ENCODE assay signal across 1 cellular context in the genomic region with DNA sequence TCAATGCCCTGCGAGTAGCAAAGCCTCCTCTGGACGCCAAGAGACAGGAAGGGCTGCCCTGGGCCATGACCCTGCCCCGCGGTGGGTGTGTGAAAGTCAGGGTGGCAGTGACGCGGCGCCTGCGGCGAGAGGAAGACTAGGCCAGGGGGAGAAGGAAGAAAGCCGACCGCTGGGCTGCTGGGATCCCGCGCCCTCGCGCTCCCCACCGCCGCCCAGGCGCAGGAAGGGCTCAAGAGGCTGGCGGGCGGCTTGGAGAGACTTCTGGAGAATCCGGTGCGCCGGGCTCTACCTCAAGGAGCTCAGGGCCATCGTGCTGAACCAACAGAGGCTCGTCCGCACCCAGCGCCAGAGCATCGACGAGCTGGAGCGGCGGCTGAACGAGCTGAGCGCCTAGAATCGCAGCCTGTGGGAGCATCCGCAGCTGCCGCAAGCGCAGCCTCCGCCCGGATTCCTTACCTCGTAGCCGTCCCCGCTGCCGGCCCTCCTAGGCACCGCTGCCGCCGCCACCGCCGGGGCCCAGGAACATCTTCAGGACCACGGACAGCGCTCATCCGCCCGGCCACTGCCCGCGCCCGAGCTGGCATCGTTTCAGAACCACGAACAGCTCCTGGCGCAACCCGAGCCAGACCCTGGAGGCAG.
TF ChIP-seq lines count a peak whose summit lies in the region.

No MANE protein-coding gene starts in this region.

TF ChIP-seq in HepG2, 621 proteins besides CTCF, POLR2A, EP300 and RAD21 (continued from another document and continues in another):
- TF ChIP-seq, protein P1, sequence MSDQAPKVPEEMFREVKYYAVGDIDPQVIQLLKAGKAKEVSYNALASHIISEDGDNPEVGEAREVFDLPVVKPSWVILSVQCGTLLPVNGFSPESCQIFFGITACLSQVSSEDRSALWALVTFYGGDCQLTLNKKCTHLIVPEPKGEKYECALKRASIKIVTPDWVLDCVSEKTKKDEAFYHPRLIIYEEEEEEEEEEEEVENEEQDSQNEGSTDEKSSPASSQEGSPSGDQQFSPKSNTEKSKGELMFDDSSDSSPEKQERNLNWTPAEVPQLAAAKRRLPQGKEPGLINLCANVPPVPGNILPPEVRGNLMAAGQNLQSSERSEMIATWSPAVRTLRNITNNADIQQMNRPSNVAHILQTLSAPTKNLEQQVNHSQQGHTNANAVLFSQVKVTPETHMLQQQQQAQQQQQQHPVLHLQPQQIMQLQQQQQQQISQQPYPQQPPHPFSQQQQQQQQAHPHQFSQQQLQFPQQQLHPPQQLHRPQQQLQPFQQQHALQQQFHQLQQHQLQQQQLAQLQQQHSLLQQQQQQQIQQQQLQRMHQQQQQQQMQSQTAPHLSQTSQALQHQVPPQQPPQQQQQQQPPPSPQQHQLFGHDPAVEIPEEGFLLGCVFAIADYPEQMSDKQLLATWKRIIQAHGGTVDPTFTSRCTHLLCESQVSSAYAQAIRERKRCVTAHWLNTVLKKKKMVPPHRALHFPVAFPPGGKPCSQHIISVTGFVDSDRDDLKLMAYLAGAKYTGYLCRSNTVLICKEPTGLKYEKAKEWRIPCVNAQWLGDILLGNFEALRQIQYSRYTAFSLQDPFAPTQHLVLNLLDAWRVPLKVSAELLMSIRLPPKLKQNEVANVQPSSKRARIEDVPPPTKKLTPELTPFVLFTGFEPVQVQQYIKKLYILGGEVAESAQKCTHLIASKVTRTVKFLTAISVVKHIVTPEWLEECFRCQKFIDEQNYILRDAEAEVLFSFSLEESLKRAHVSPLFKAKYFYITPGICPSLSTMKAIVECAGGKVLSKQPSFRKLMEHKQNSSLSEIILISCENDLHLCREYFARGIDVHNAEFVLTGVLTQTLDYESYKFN (CRISPR knock-in tag; conservative IDR thresholded peaks at IDR 0.05): 0 out of 2 replicates have a peak, but pooled peaks have one; percentile 36
- no peak for TF ChIP-seq RBM22 (optimal IDR thresholded peaks at IDR 0.05; ENCODE audit: low read length)
- peak; percentile 97 for TF ChIP-seq DBP (CRISPR knock-in tag; IDR thresholded peaks at IDR 0.05; ENCODE audit: not compliant biosample characterization)
- no peak for TF ChIP-seq ATRX (CRISPR knock-in tag; IDR thresholded peaks at IDR 0.05; ENCODE audit: borderline replicate concordance)
- TF ChIP-seq ZNF841 (CRISPR knock-in tag; IDR thresholded peaks at IDR 0.05; ENCODE audit: borderline replicate concordance): peak; percentile 95; the same call in 1 of the 2 replicates
- TF ChIP-seq SIX4 (CRISPR knock-in tag; IDR thresholded peaks at IDR 0.05): peak; percentile 92
- TF ChIP-seq, protein P2, sequence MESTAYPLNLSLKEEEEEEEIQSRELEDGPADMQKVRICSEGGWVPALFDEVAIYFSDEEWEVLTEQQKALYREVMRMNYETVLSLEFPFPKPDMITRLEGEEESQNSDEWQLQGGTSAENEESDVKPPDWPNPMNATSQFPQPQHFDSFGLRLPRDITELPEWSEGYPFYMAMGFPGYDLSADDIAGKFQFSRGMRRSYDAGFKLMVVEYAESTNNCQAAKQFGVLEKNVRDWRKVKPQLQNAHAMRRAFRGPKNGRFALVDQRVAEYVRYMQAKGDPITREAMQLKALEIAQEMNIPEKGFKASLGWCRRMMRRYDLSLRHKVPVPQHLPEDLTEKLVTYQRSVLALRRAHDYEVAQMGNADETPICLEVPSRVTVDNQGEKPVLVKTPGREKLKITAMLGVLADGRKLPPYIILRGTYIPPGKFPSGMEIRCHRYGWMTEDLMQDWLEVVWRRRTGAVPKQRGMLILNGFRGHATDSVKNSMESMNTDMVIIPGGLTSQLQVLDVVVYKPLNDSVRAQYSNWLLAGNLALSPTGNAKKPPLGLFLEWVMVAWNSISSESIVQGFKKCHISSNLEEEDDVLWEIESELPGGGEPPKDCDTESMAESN (CRISPR knock-in tag; conservative IDR thresholded peaks at IDR 0.05): peak; percentile 91
- no peak for TF ChIP-seq GMEB1 (CRISPR knock-in tag; IDR thresholded peaks at IDR 0.05; ENCODE audit: borderline replicate concordance)
- peak; percentile 73; the same call in 1 of the 2 replicates for TF ChIP-seq ZNF350 (CRISPR knock-in tag; IDR thresholded peaks at IDR 0.05; ENCODE audit: borderline replicate concordance, low read depth)
- TF ChIP-seq, protein P3, sequence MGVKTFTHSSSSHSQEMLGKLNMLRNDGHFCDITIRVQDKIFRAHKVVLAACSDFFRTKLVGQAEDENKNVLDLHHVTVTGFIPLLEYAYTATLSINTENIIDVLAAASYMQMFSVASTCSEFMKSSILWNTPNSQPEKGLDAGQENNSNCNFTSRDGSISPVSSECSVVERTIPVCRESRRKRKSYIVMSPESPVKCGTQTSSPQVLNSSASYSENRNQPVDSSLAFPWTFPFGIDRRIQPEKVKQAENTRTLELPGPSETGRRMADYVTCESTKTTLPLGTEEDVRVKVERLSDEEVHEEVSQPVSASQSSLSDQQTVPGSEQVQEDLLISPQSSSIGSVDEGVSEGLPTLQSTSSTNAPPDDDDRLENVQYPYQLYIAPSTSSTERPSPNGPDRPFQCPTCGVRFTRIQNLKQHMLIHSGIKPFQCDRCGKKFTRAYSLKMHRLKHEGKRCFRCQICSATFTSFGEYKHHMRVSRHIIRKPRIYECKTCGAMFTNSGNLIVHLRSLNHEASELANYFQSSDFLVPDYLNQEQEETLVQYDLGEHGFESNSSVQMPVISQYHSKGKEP (CRISPR knock-in tag; IDR thresholded peaks at IDR 0.05): peak; percentile 99
- peak; percentile 90; the same call in 1 of the 2 replicates for TF ChIP-seq ZNF337 (CRISPR knock-in tag; IDR thresholded peaks at IDR 0.05; ENCODE audit: borderline replicate concordance, low read depth)
- TF ChIP-seq ZNF629 (CRISPR knock-in tag; conservative IDR thresholded peaks at IDR 0.05): peak; percentile 49
- TF ChIP-seq SPEN (CRISPR knock-in tag; IDR thresholded peaks at IDR 0.05; ENCODE audit: low read depth): peak; percentile 89; the same call in 1 of the 2 replicates
- TF ChIP-seq ZNF343 (CRISPR knock-in tag; IDR thresholded peaks at IDR 0.05): peak; percentile 66; the same call in 1 of the 2 replicates
- TF ChIP-seq MAFK (conservative IDR thresholded peaks at IDR 0.05 in 1 of 2, IDR thresholded peaks at IDR 0.05 in 1 of 2; ENCODE audit: low read length in 2 of 2): no peak
- TF ChIP-seq, protein P4, sequence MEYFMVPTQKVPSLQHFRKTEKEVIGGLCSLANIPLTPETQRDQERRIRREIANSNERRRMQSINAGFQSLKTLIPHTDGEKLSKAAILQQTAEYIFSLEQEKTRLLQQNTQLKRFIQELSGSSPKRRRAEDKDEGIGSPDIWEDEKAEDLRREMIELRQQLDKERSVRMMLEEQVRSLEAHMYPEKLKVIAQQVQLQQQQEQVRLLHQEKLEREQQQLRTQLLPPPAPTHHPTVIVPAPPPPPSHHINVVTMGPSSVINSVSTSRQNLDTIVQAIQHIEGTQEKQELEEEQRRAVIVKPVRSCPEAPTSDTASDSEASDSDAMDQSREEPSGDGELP (IDR thresholded peaks at IDR 0.05; ENCODE audit: borderline replicate concordance, low read depth): no peak
- TF ChIP-seq ZNF160 (CRISPR knock-in tag; IDR thresholded peaks at IDR 0.05): peak; percentile 97
- TF ChIP-seq ZNF746 (CRISPR knock-in tag; IDR thresholded peaks at IDR 0.05): peak; percentile 88
- no peak for TF ChIP-seq ZNF513 (CRISPR knock-in tag; conservative IDR thresholded peaks at IDR 0.05)
- TF ChIP-seq ZNF674 (CRISPR knock-in tag; IDR thresholded peaks at IDR 0.05; ENCODE audit: low read depth): 0 out of 2 replicates have a peak, but pooled peaks have one; percentile 90
- peak; percentile 36; the same call in 1 of the 2 replicates for TF ChIP-seq DMAP1 (CRISPR knock-in tag; IDR thresholded peaks at IDR 0.05)
- TF ChIP-seq KDM3A (CRISPR knock-in tag; IDR thresholded peaks at IDR 0.05; ENCODE audit: low read depth): peak; percentile 92; the same call in 1 of the 2 replicates
- 0 out of 2 replicates have a peak, but pooled peaks have one; percentile 32 for TF ChIP-seq ZNF224 (CRISPR knock-in tag; IDR thresholded peaks at IDR 0.05)
- TF ChIP-seq, protein P5, sequence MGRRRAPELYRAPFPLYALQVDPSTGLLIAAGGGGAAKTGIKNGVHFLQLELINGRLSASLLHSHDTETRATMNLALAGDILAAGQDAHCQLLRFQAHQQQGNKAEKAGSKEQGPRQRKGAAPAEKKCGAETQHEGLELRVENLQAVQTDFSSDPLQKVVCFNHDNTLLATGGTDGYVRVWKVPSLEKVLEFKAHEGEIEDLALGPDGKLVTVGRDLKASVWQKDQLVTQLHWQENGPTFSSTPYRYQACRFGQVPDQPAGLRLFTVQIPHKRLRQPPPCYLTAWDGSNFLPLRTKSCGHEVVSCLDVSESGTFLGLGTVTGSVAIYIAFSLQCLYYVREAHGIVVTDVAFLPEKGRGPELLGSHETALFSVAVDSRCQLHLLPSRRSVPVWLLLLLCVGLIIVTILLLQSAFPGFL (CRISPR knock-in tag; IDR thresholded peaks at IDR 0.05): peak; percentile 98; the same call in 1 of the 2 replicates
- TF ChIP-seq ZFP37 (CRISPR knock-in tag; IDR thresholded peaks at IDR 0.05; ENCODE audit: borderline replicate concordance): peak; percentile 99
- peak; percentile 97 for TF ChIP-seq KDM4B (CRISPR knock-in tag; IDR thresholded peaks at IDR 0.05)
- TF ChIP-seq NR3C1 (CRISPR knock-in tag; IDR thresholded peaks at IDR 0.05): peak; percentile 84; the same call in 1 of the 2 replicates
- peak; percentile 82; the same call in 1 of the 2 replicates for TF ChIP-seq ZNF598 (CRISPR knock-in tag; IDR thresholded peaks at IDR 0.05; ENCODE audit: borderline replicate concordance)
- no peak for TF ChIP-seq ATM (IDR thresholded peaks at IDR 0.05; ENCODE audit: borderline replicate concordance)
- TF ChIP-seq SOX13 (IDR thresholded peaks at IDR 0.05): no peak
- TF ChIP-seq SOX13 (CRISPR knock-in tag; conservative IDR thresholded peaks at IDR 0.05 in 1 of 2, IDR thresholded peaks at IDR 0.05 in 1 of 2): peak in 1 of 2 experiments; percentile 83; a peak in 2 of 4 replicates
- TF ChIP-seq HOXA9 (CRISPR knock-in tag; IDR thresholded peaks at IDR 0.05; ENCODE audit: borderline replicate concordance): peak; percentile 99
- no peak for TF ChIP-seq PCBP2 (optimal IDR thresholded peaks at IDR 0.05; ENCODE audit: low read depth, low read length, poor library complexity, severe bottlenecking)
- peak; percentile 98 for TF ChIP-seq MAF1 (CRISPR knock-in tag; IDR thresholded peaks at IDR 0.05; ENCODE audit: borderline replicate concordance)
- no peak for TF ChIP-seq SRSF4 (IDR thresholded peaks at IDR 0.05; ENCODE audit: low read depth, low read length, poor library complexity, severe bottlenecking)
- TF ChIP-seq MZF1 (CRISPR knock-in tag; IDR thresholded peaks at IDR 0.05; ENCODE audit: borderline replicate concordance): 0 out of 2 replicates have a peak, but pooled peaks have one; percentile 84
- TF ChIP-seq TBP (CRISPR knock-in tag; IDR thresholded peaks at IDR 0.05): no peak
- peak; percentile 61; the same call in 1 of the 2 replicates for TF ChIP-seq KLF9 (CRISPR knock-in tag; IDR thresholded peaks at IDR 0.05; ENCODE audit: low read depth)
- TF ChIP-seq ATF4 (CRISPR knock-in tag; IDR thresholded peaks at IDR 0.05): peak in 1 of 2 experiments; percentile 80; a peak in 2 of 4 replicates
- peak; percentile 82 for TF ChIP-seq ZNF7 (CRISPR knock-in tag; IDR thresholded peaks at IDR 0.05)
- peak; percentile 95 for TF ChIP-seq ZNF800 (CRISPR knock-in tag; IDR thresholded peaks at IDR 0.05)
- TF ChIP-seq ZNF768 (CRISPR knock-in tag; IDR thresholded peaks at IDR 0.05): peak; percentile 91
- TF ChIP-seq ZNF180 (CRISPR knock-in tag; IDR thresholded peaks at IDR 0.05; ENCODE audit: borderline replicate concordance, low read depth): no peak; the same call in 1 of the 2 replicates
